Comparison of ENCODE assay signal across 7 cellular contexts in genomic region chr22:10730706-10731105, GRCh38.
A peak's percentile ranks its signal among the peaks of the same experiment; 100 is the strongest.
DNase-seq lines count a peak whose midpoint lies in the region; TF ChIP-seq lines count a peak whose summit lies in the region.
"Not testable (repeated sequence)": the region's sequence is repeated elsewhere in the genome, so short reads cannot be mapped to it uniquely, and the experiment has no call there.

No MANE protein-coding gene starts in this region.

- peak overlapping the region; percentile 9 for H2BK120ac ChIP-seq in mesenchymal stem cell (ENCODE audit: low read depth, low read length)
- not testable (repeated sequence) for H2BK120ac ChIP-seq in mesendoderm (ENCODE audit: low read depth, low read length)

- H3K4me3 ChIP-seq in HUES48 (ENCODE audit: low read depth, low read length) (0 out of 2 replicates have a peak overlapping the region, but pooled peaks have one; percentile 2), HUES64 (ENCODE audit: low read length) (0 out of 2 replicates have a peak overlapping the region, but pooled peaks have one; percentile 8), endodermal cell (ENCODE audit: low read length) (peak overlapping the region; percentile 7), iPS-20b (ENCODE audit: low read length) (0 out of 2 replicates have a peak overlapping the region, but pooled peaks have one; percentile 9), mesendoderm (ENCODE audit: low read length) (peak overlapping the region; percentile 12)
- not testable (repeated sequence) for H3K4me3 ChIP-seq in mesenchymal stem cell (ENCODE audit: insufficient read depth in 1 of 2, low read depth in 1 of 2, low read length in 2 of 2)

- not testable (repeated sequence) for H2BK15ac ChIP-seq in mesenchymal stem cell (ENCODE audit: low read depth, poor library complexity, severe bottlenecking); mesendoderm (replicated peaks; ENCODE audit: low read depth)

- H2BK5ac ChIP-seq in mesenchymal stem cell (ENCODE audit: low read depth, low read length, poor library complexity, severe bottlenecking); mesendoderm (ENCODE audit: low read length): not testable (repeated sequence)

- peaks cover 92% of the 10 kb centered on the region for H3K9me3 ChIP-seq in HUES48 (ENCODE audit: control insufficient read depth, insufficient read depth, low read length)
- H3K9me3 ChIP-seq in HUES64 (ENCODE audit: insufficient read depth, low read depth, low read length): peaks cover 92% of the 10 kb centered on the region
- H3K9me3 ChIP-seq in endodermal cell (ENCODE audit: control insufficient read depth, low read length): peaks cover 93% of the 10 kb centered on the region
- peaks cover 95% of the 10 kb centered on the region for H3K9me3 ChIP-seq in iPS-20b (ENCODE audit: insufficient read depth, low read depth, low read length)
- peaks cover 64% of the 10 kb centered on the region for H3K9me3 ChIP-seq in mesenchymal stem cell (ENCODE audit: control insufficient read depth, low read length)

- H3K27ac ChIP-seq in HUES48 (ENCODE audit: low read depth, low read length); HUES64 (ENCODE audit: low read depth, low read length); endodermal cell (ENCODE audit: low read depth, low read length); iPS-20b (ENCODE audit: low read length); mesenchymal stem cell (ENCODE audit: low read length, poor library complexity, severe bottlenecking); mesendoderm (ENCODE audit: low read depth, low read length): not testable (repeated sequence)

- H3K9me3 Mint-ChIP-seq in endodermal cell (peaks cover 89% of the 10 kb centered on the region), osteocyte (ENCODE audit: unreplicated experiment) (peaks cover 58% of the 10 kb centered on the region)

- not testable (repeated sequence) for H3K79me2 ChIP-seq in mesendoderm (ENCODE audit: control insufficient read depth, insufficient read depth, low read length)

- not testable (repeated sequence) for H3K4me3 Mint-ChIP-seq in endodermal cell; osteocyte (ENCODE audit: unreplicated experiment)

- not testable (repeated sequence) for H3K27me3 Mint-ChIP-seq in endodermal cell (ENCODE audit: insufficient read depth); osteocyte (ENCODE audit: unreplicated experiment)

- H3K14ac ChIP-seq in mesenchymal stem cell (ENCODE audit: low read length in 2 of 2): not testable (repeated sequence)

- H2BK12ac ChIP-seq in mesenchymal stem cell (ENCODE audit: low read length in 2 of 2): not testable (repeated sequence)

- DNase-seq in endodermal cell, mesenchymal stem cell, mesendoderm: not testable (repeated sequence)
- DNase-seq in osteocyte (ENCODE audit: extremely low spot score, unreplicated experiment): peak; percentile 80

- not testable (repeated sequence) for H3K18ac ChIP-seq in mesenchymal stem cell (ENCODE audit: low read depth in 1 of 2, low read length in 2 of 2); mesendoderm (ENCODE audit: low read length)

- not testable (repeated sequence) for H3K36me3 ChIP-seq in HUES48 (ENCODE audit: control insufficient read depth, insufficient read depth, low read length); HUES64 (ENCODE audit: insufficient read depth, low read length); endodermal cell (ENCODE audit: control insufficient read depth, insufficient read depth, low read length); iPS-20b (ENCODE audit: insufficient read depth, low read depth, low read length); mesenchymal stem cell (ENCODE audit: control insufficient read depth in 1 of 2, insufficient read depth in 2 of 2, low read depth in 1 of 2, low read length in 2 of 2); mesendoderm (ENCODE audit: control insufficient read depth, insufficient read depth, low read length)

- not testable (repeated sequence) for H3K79me1 ChIP-seq in mesenchymal stem cell (replicated peaks; ENCODE audit: low read length, poor library complexity, severe bottlenecking); mesendoderm (ENCODE audit: low read length)

- not testable (repeated sequence) for H3K56ac ChIP-seq in mesendoderm (ENCODE audit: low read length)

- WGBS in HUES64: 88% methylated on average over 4 of the region's 4 CpGs
- WGBS in endodermal cell (ENCODE audit: insufficient coverage in 1 of 2, insufficient read length in 1 of 2), 2 experiments: 76 to 79% methylated on average over 4 of the region's 4 CpGs
- 79% methylated on average over 4 of the region's 4 CpGs for WGBS in mesenchymal stem cell
- no CpG with 5 or more reads among the region's 4 CpGs for WGBS in mesendoderm (ENCODE audit: extremely low coverage, insufficient coverage, low lambda C conversion rate)

- H4K8ac ChIP-seq in mesenchymal stem cell (ENCODE audit: low read length); mesendoderm (ENCODE audit: low read depth, low read length): not testable (repeated sequence)

- not testable (repeated sequence) for H4K5ac ChIP-seq in mesendoderm (ENCODE audit: low read length)

- H3K27ac Mint-ChIP-seq in endodermal cell; osteocyte (ENCODE audit: unreplicated experiment): not testable (repeated sequence)

- H4K91ac ChIP-seq in mesenchymal stem cell (ENCODE audit: low read length): not testable (repeated sequence)

- not testable (repeated sequence) for TF ChIP-seq CTCF in endodermal cell (conservative IDR thresholded peaks at IDR 0.05); osteocyte (IDR thresholded peaks at IDR 0.05)

- H3K9ac ChIP-seq in HUES48 (ENCODE audit: low read depth, low read length); HUES64 (ENCODE audit: low read depth, low read length); endodermal cell (ENCODE audit: extremely low read depth, low read length, poor library complexity, severe bottlenecking); iPS-20b (ENCODE audit: low read depth, low read length); mesenchymal stem cell (ENCODE audit: low read length); mesendoderm (ENCODE audit: low read length): not testable (repeated sequence)

- not testable (repeated sequence) for H3K4me1 ChIP-seq in HUES48 (ENCODE audit: control insufficient read depth, insufficient read depth, low read length); HUES64 (ENCODE audit: insufficient read depth, low read length); endodermal cell (ENCODE audit: control insufficient read depth, insufficient read depth, low read length); iPS-20b (ENCODE audit: insufficient read depth, low read length); mesenchymal stem cell (ENCODE audit: control insufficient read depth, insufficient read depth, low read depth, low read length); mesendoderm (ENCODE audit: control insufficient read depth, low read depth, low read length)

- H3K4me2 ChIP-seq in mesenchymal stem cell (ENCODE audit: low read length, poor library complexity, severe bottlenecking); mesendoderm (ENCODE audit: low read length): not testable (repeated sequence)

- not testable (repeated sequence) for H3K27me3 ChIP-seq in HUES48 (ENCODE audit: control insufficient read depth, insufficient read depth, low read length); HUES64 (ENCODE audit: insufficient read depth, low read length); endodermal cell (ENCODE audit: control insufficient read depth, insufficient read depth, low read length, poor library complexity, severe bottlenecking); iPS-20b (ENCODE audit: insufficient read depth, low read length); mesenchymal stem cell (ENCODE audit: control insufficient read depth in 1 of 2, insufficient read depth in 1 of 2, low read length in 2 of 2); mesendoderm (ENCODE audit: insufficient read depth, low read length, poor library complexity)

- H3K23ac ChIP-seq in mesenchymal stem cell (ENCODE audit: low read length in 2 of 2); mesendoderm (ENCODE audit: low read length): not testable (repeated sequence)

- not testable (repeated sequence) for H2AK5ac ChIP-seq in mesenchymal stem cell (ENCODE audit: low read length, severe bottlenecking); mesendoderm (ENCODE audit: low read length)

- H3K36me3 Mint-ChIP-seq in endodermal cell (ENCODE audit: low read depth): peaks cover 31% of the 10 kb centered on the region
- H3K36me3 Mint-ChIP-seq in osteocyte (ENCODE audit: unreplicated experiment): not testable (repeated sequence)

- not testable (repeated sequence) for H3K4me1 Mint-ChIP-seq in endodermal cell; osteocyte (ENCODE audit: unreplicated experiment)

- not testable (repeated sequence) for H2AFZ ChIP-seq in mesenchymal stem cell (ENCODE audit: low read depth, low read length)

- not testable (repeated sequence) for H3K4ac ChIP-seq in mesenchymal stem cell (ENCODE audit: low read depth in 1 of 2, low read length in 2 of 2); mesendoderm (ENCODE audit: low read depth, low read length)
